Comparison of ENCODE assay signal across 27 cellular contexts in the genomic region with DNA sequence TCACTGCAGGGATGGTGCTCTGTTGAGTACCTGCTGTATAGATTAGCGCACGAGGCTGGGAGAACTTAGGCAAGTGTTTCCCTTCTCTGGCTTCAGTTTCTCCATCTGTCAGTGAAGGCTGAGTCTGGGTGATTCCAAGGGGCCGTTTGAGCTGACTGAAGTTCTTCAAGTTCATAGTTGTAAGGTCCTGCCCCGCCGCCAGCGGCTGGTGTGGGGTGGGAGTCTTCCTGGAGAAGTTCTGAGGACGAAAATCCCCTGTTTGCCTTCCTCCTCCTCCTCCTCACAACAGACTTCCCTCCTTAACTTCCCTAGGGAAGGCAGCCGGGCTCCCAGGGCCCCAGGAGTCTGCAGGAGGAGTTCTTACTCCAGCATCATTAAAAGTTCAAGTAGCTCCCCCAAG. TPM values are rescaled to one million over a fixed set of nuclear protein-coding genes. Genes with fewer than 3 reads are reported as not detected.
DNase-seq lines count a peak whose midpoint lies in the region; ATAC-seq, FAIRE-seq and TF ChIP-seq lines count a peak whose summit lies in the region.
"Had no signal": no experiment of that assay in that cellular context is flagged by ENCODE, and none has a peak within 500 bp of the region (broad histone marks: within the 10 kb centered on the region; RNA-seq: fewer than 3 reads in every experiment).

No MANE protein-coding gene starts in this region.

- WGBS in gastroesophageal sphincter (ENCODE audit: low coverage in 1 of 2), 2 donors: 69 to 73% methylated on average over 4 of the region's 8 CpGs

- H3K79me2 ChIP-seq in ACC112 (ENCODE audit: control insufficient read depth, insufficient read depth, low read length, unreplicated experiment): no peaks in the 10 kb centered on the region

- in situ Hi-C loops in gastrocnemius medialis (cut with MboI; ENCODE audit: low sequenced_read_pairs in 4 of 4): loop anchor here (5.0 to 10.0 kb wide), 3 partner anchors 43 to 120 kb away; partner anchors contain the start of gene OR2S2 (in 1 of the 4)

- H3K27ac ChIP-seq in ACC112 (ENCODE audit: low read depth, low read length) (peak overlapping the region; percentile 99; the same call in 1 of the 2 replicates), RWPE2 (ENCODE audit: poor library complexity, severe bottlenecking) (peak overlapping the region; percentile 99), gastroesophageal sphincter (peak overlapping the region in 3 of 4 donors; percentile 89 to 96 (median 92)), gastrocnemius medialis (peak overlapping the region; percentile 80 to 87 (median 84))
- H3K27ac ChIP-seq: C4-2B, neutrophil had no signal

- TF ChIP-seq POLR2A in gastroesophageal sphincter (IDR thresholded peaks at IDR 0.05) (no peak), gastrocnemius medialis (IDR thresholded peaks at IDR 0.05) (no peak), GM12892 (IDR thresholded peaks at IDR 0.05; ENCODE audit: low read depth, low read length) (no peak)

- intact Hi-C loops in gastrocnemius medialis (cut with DNase I; ENCODE audit: low total_unique reads): loop anchor here (5.0 kb wide), 1 partner anchor 118 kb away; no protein-coding TSS in a partner anchor

- TF ChIP-seq EP300 in gastroesophageal sphincter (IDR thresholded peaks at IDR 0.05): no peak

- H2AFZ ChIP-seq in ACC112 (ENCODE audit: low read length, unreplicated experiment): no peak overlapping the region

- H3K9me3 ChIP-seq in RWPE2 (ENCODE audit: severe bottlenecking) (no peaks in the 10 kb centered on the region), gastroesophageal sphincter (no peaks in the 10 kb centered on the region), gastrocnemius medialis (no peaks in the 10 kb centered on the region)
- H3K9me3 ChIP-seq: HAP-1, neutrophil, stomach had no signal

- no peak overlapping the region for H3K4me3 ChIP-seq in ACC112 (ENCODE audit: low read depth, low read length)
- H3K4me3 ChIP-seq in RWPE2 (ENCODE audit: severe bottlenecking): no peak overlapping the region
- no peak overlapping the region for H3K4me3 ChIP-seq in gastroesophageal sphincter
- no peak overlapping the region for H3K4me3 ChIP-seq in gastrocnemius medialis
- H3K4me3 ChIP-seq: HAP-1, K562, stomach had no signal

- H3K27me3 ChIP-seq in ACC112 (ENCODE audit: insufficient read depth, low read length) (no peaks in the 10 kb centered on the region), RWPE2 (ENCODE audit: insufficient read depth, poor library complexity, severe bottlenecking) (no peaks in the 10 kb centered on the region), gastroesophageal sphincter (no peaks in the 10 kb centered on the region), gastrocnemius medialis (no peaks in the 10 kb centered on the region)

- no peak for FAIRE-seq in GM12892 (lab: Jason Lieb, UNC)
- FAIRE-seq: K562 had no signal

- TF ChIP-seq CTCF in RWPE2 (IDR thresholded peaks at IDR 0.05; ENCODE audit: poor library complexity, severe bottlenecking) (no peak), gastroesophageal sphincter (IDR thresholded peaks at IDR 0.05) (no peak), gastrocnemius medialis (IDR thresholded peaks at IDR 0.05 in 4 of 5, conservative IDR thresholded peaks at IDR 0.05 in 1 of 5) (no peak)

- H3K36me3 ChIP-seq in ACC112 (ENCODE audit: insufficient read depth, low read length) (no peaks in the 10 kb centered on the region), RWPE2 (ENCODE audit: low read depth) (no peaks in the 10 kb centered on the region), gastroesophageal sphincter (no peaks in the 10 kb centered on the region), gastrocnemius medialis (no peaks in the 10 kb centered on the region)
- H3K36me3 ChIP-seq: HAP-1, neutrophil, stomach had no signal

- ATAC-seq in RWPE2 (ENCODE audit: low read depth) (no peak), gastroesophageal sphincter (no peak), gastrocnemius medialis (no peak)
- ATAC-seq: activated CD8-positive, alpha-beta T cell treated with anti-CD3 and anti-CD28 coated beads for 36 hours; K562 had no signal

- H3K4me1 ChIP-seq in ACC112 (ENCODE audit: control insufficient read depth, insufficient read depth, low read length, unreplicated experiment) (peaks cover 63% of the 10 kb centered on the region), RWPE2 (ENCODE audit: insufficient read depth, poor library complexity, severe bottlenecking) (peaks cover 40% of the 10 kb centered on the region), gastroesophageal sphincter (peaks cover 25 to 63% (median 50%) of the 10 kb centered on the region in 3 donors), gastrocnemius medialis (peaks cover 37 to 52% of the 10 kb centered on the region in 2 donors)

- DNase-seq in RWPE2 (ENCODE audit: low spot score) (no peak), gastrocnemius medialis (no peak), GM12892 (ENCODE audit: insufficient read length) (no peak), NCI-H774 (lab: John Stamatoyannopoulos, UW) (no peak), NCI-H510A (lab: John Stamatoyannopoulos, UW) (no peak), T1000 (lab: John Stamatoyannopoulos, UW) (no peak)
- DNase-seq: activated CD8-positive, alpha-beta T cell treated with anti-CD3 and anti-CD28 coated beads for 36 hours; activated gamma-delta T cell treated with Interleukin-2 at 50 U/mL for 16 hours; activated T-cell treated with anti-CD3 and anti-CD28 coated beads for 4 hours; EL; hippocampal formation; NCI-H146; NCI-H2171; NCI-H524 treated with DMSO at 0.1 percent for 48 hours; retina; RPMI8226; stimulated activated CD4-positive, alpha-beta T cell treated with anti-CD3 and anti-CD28 coated beads, Interleukin-12 subunit alpha, Interleukin-12 subunit beta, amount 100 ng/mL, for 4 hours; stomach had no signal

RNA-seq across cellular contexts. Expression of gene HRCT1, which starts 1.7 kb away (rescaled TPM):
- total RNA-seq in gastroesophageal sphincter: 10 to 100 TPM in 3 of 4 donors, 1 to 10 TPM in 1; 4.0 to 32.7 (median 17.0) TPM
- 1 to 10 TPM in 3 of 4 donors, not detected in 1; 3.2 to 5.1 (median 3.3) TPM for total RNA-seq in gastrocnemius medialis
- not detected for polyA plus RNA-seq in GM12892 (2012; ENCODE audit: missing spikeins)
- total RNA-seq: activated CD8-positive, alpha-beta T cell treated with anti-CD3 and anti-CD28 coated beads for 36 hours; K562 had no signal

RNA-seq across cellular contexts. Expression of gene SPAAR, which starts 5.0 kb away (rescaled TPM):
- total RNA-seq in gastroesophageal sphincter: 1 to 10 TPM in 3 of 4 donors, under 1 TPM in 1; 0.62 to 5.5 (median 2.6) TPM
- 1 to 10 TPM; 1.3 to 4.4 (median 2.5) TPM for total RNA-seq in gastrocnemius medialis
- polyA plus RNA-seq in GM12892 (2012; ENCODE audit: missing spikeins): not detected
- total RNA-seq: activated CD8-positive, alpha-beta T cell treated with anti-CD3 and anti-CD28 coated beads for 36 hours; fibroblast of villous mesenchyme; K562 had no signal
- polyA plus RNA-seq: K562 had no signal

RNA-seq across cellular contexts. Expression of gene OR13J1, which starts 34.1 kb away (rescaled TPM):
- total RNA-seq in gastroesophageal sphincter (not detected), gastrocnemius medialis (not detected)
- not detected for polyA plus RNA-seq in GM12892 (2012; ENCODE audit: missing spikeins)
- total RNA-seq: activated CD8-positive, alpha-beta T cell treated with anti-CD3 and anti-CD28 coated beads for 36 hours; fibroblast of villous mesenchyme; K562; lower leg skin; stomach had no signal
- polyA plus RNA-seq: adipose tissue, K562, stomach had no signal

RNA-seq across cellular contexts. Expression of gene OR2S2, which starts 53.6 kb away (rescaled TPM):
- total RNA-seq in gastroesophageal sphincter: not detected
- not detected for total RNA-seq in gastrocnemius medialis
- not detected for polyA plus RNA-seq in GM12892 (2012; ENCODE audit: missing spikeins)
- total RNA-seq: activated CD8-positive, alpha-beta T cell treated with anti-CD3 and anti-CD28 coated beads for 36 hours; K562; lower leg skin; stomach had no signal
- polyA plus RNA-seq: adipose tissue, K562, stomach had no signal
